Comparison of ENCODE assay signal across 8 cellular contexts in the genomic region with DNA sequence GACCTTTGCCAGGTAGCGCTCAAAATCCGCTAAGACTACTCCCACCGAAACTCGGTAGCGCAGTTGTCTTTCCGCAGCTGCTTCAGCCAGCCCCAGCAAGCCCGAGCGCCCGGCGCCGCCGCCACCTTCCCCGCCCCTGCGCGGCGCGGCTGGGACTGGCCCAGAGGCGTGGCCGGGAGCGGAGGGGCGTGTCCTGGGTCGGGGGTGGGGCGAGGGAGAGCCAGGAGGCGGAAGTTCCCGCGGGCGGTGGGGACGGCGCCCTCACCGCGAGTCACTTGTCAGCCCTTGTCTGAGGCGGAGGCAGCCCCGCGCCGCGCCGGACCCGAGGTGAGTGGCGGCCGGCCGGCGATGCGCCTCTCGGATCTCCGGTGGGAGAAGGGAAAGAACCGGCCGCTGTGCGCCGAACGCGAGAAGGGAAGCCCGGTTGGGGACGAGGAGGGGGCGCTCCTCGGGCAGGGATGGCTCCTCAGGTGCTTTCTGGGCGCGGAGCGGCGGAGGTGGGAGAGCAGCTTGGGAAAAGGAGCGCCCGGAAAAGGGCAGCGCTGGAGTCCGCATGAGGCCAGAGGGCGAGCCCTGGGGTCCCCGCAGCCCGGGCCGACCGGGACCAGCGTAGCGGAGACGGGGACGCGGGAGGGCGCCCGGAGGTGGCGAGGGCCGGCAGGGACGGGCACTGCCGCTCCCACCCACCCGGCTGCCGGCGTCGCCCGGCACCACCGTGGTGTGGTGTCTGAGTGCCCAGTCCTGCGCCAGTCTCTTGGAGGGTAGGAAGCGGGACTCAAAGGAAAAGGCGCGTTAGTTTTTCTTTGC. TPM values are rescaled to one million over a fixed set of nuclear protein-coding genes. Genes with fewer than 3 reads are reported as not detected.
DNase-seq lines count a peak whose midpoint lies in the region; ATAC-seq and TF ChIP-seq lines count a peak whose summit lies in the region.

Gene PDLIM5, plus strand, starts transcription at position 274 of the 807 bp plus-strand sequence. CDS start 3,347 bp downstream, outside the sequence.

- no peaks in the 10 kb centered on the region for H3K27me3 ChIP-seq in HUES6 (ENCODE audit: control insufficient read depth, insufficient read depth, low read length)
- no peaks in the 10 kb centered on the region for H3K27me3 ChIP-seq in OCI-LY3 (ENCODE audit: low read depth, low read length)
- H3K27me3 ChIP-seq in mucosa of stomach (ENCODE audit: control insufficient read depth, insufficient read depth, low read length), result no peaks in the 10 kb centered on the region

- H3K4me2 ChIP-seq in OCI-LY3 (ENCODE audit: low read length), result peak within 1 kb of the TSS; percentile 99

- peak; percentile 92 for DNase-seq in DMS 273 (lab: John Stamatoyannopoulos, UW; ENCODE audit: unreplicated experiment)
- peak; percentile 89 for DNase-seq in activated T-cell treated with anti-CD3 and anti-CD28 coated beads for 48 hours (ENCODE audit: low read depth)
- DNase-seq in epithelial cell of proximal tubule (ENCODE audit: low read depth), result no peak
- DNase-seq in stimulated activated CD8-positive, alpha-beta memory T cell treated with anti-CD3 and anti-CD28 coated beads, Interleukin-7, amount 100 ng/mL, for 1 hour (ENCODE audit: low read depth in 2 of 2), result peak; percentile 75 to 78

- H3K79me2 ChIP-seq in OCI-LY3 (ENCODE audit: low read length), result peaks cover 11% of the 10 kb centered on the region; the same call in 1 of the 2 replicates

- H4K20me1 ChIP-seq in OCI-LY3 (ENCODE audit: insufficient read depth, low read length), result no peaks in the 10 kb centered on the region

- peak within 1 kb of the TSS; percentile 89 for H3K4me3 ChIP-seq in HUES6 (ENCODE audit: low read depth, low read length)
- peak within 1 kb of the TSS; percentile 81 for H3K4me3 ChIP-seq in OCI-LY3 (ENCODE audit: low read length)
- H3K4me3 ChIP-seq in epithelial cell of proximal tubule (ENCODE audit: low read depth, low read length), result peak within 1 kb of the TSS; percentile 88
- peak within 1 kb of the TSS; percentile 90 for H3K4me3 ChIP-seq in mucosa of stomach (ENCODE audit: low read length)

- H3K9me3 ChIP-seq in HUES6 (ENCODE audit: control insufficient read depth, insufficient read depth, low read depth, low read length), result no peaks in the 10 kb centered on the region
- no peaks in the 10 kb centered on the region for H3K9me3 ChIP-seq in OCI-LY3 (ENCODE audit: insufficient read depth, low read length)
- H3K9me3 ChIP-seq in mucosa of stomach (ENCODE audit: control insufficient read depth, low read length), result no peaks in the 10 kb centered on the region

- peak within 1 kb of the TSS; percentile 96 for H3K9ac ChIP-seq in HUES6 (ENCODE audit: low read length)
- peak within 1 kb of the TSS; percentile 87 for H3K9ac ChIP-seq in OCI-LY3 (ENCODE audit: low read length)
- peak within 1 kb of the TSS; percentile 99 for H3K9ac ChIP-seq in mucosa of stomach (ENCODE audit: low read length)

- H2AFZ ChIP-seq in OCI-LY3 (ENCODE audit: low read depth, low read length), result peak within 1 kb of the TSS; percentile 96

- H3K36me3 ChIP-seq in HUES6 (ENCODE audit: control insufficient read depth, insufficient read depth, low read length) (peaks cover 13% of the 10 kb centered on the region), OCI-LY3 (replicated peaks; ENCODE audit: low read depth, low read length) (no peaks in the 10 kb centered on the region), mucosa of stomach (ENCODE audit: control insufficient read depth, insufficient read depth, low read length) (no peaks in the 10 kb centered on the region)

- ATAC-seq in GM21423 (IDR thresholded peaks at IDR 0.05; ENCODE audit: unreplicated experiment), result peak; percentile 91

- TF ChIP-seq CTCF in OCI-LY3 (IDR thresholded peaks at IDR 0.05; ENCODE audit: low read depth, low read length), result peak; percentile 19; the same call in 1 of the 2 replicates
- no peak for TF ChIP-seq CTCF in epithelial cell of proximal tubule (conservative IDR thresholded peaks at IDR 0.05; ENCODE audit: low read depth, low read length)

- H3K27ac ChIP-seq in HUES6 (ENCODE audit: low read depth, low read length), result peak within 1 kb of the TSS; percentile 91
- peak within 1 kb of the TSS; percentile 34 for H3K27ac ChIP-seq in OCI-LY3 (ENCODE audit: low read length)

- peaks cover 31% of the 10 kb centered on the region for H3K4me1 ChIP-seq in HUES6 (ENCODE audit: control insufficient read depth, insufficient read depth, low read length)
- H3K4me1 ChIP-seq in OCI-LY3 (ENCODE audit: low read length), result peaks cover 17% of the 10 kb centered on the region
- H3K4me1 ChIP-seq in mucosa of stomach (ENCODE audit: control insufficient read depth, insufficient read depth, low read length), result peaks cover 23% of the 10 kb centered on the region

RNA-seq across cellular contexts. Expression of gene PDLIM5, which starts in this region (rescaled TPM):
- total RNA-seq in epithelial cell of proximal tubule, result 47.2 and 48.8 TPM in 2 replicates
